In genomic region chr6:162856885-162857284, GRCh38 we compare ENCODE assay signal across 1 cellular context.
TF ChIP-seq lines count a peak whose summit lies in the region.

No MANE protein-coding gene starts in this region.

TF ChIP-seq in HepG2, 621 proteins besides CTCF, POLR2A, EP300 and RAD21 (continued from another document):
- TF ChIP-seq SOX5 (CRISPR knock-in tag; IDR thresholded peaks at IDR 0.05; ENCODE audit: borderline replicate concordance) (peak; percentile 39; the same call in 1 of the 2 replicates), KDM2A (CRISPR knock-in tag; IDR thresholded peaks at IDR 0.05; ENCODE audit: borderline replicate concordance, low read depth) (no peak), CAMTA2 (CRISPR knock-in tag; IDR thresholded peaks at IDR 0.05; ENCODE audit: borderline replicate concordance) (no peak), BRCA1 (CRISPR knock-in tag; IDR thresholded peaks at IDR 0.05) (no peak), THAP9 (CRISPR knock-in tag; IDR thresholded peaks at IDR 0.05; ENCODE audit: borderline replicate concordance) (no peak), ZNF530 (CRISPR knock-in tag; IDR thresholded peaks at IDR 0.05; ENCODE audit: low read depth) (no peak), TBX2 (CRISPR knock-in tag; IDR thresholded peaks at IDR 0.05; ENCODE audit: borderline replicate concordance) (0 out of 2 replicates have a peak, but pooled peaks have one; percentile 17), ZNF704 (CRISPR knock-in tag; IDR thresholded peaks at IDR 0.05; ENCODE audit: borderline replicate concordance) (no peak), RBM22 (optimal IDR thresholded peaks at IDR 0.05; ENCODE audit: low read length) (no peak), ATF1 (CRISPR knock-in tag; IDR thresholded peaks at IDR 0.05) (no peak), PRPF4 (IDR thresholded peaks at IDR 0.05; ENCODE audit: low read depth, low read length, poor library complexity, severe bottlenecking) (no peak), FOXO1 (CRISPR knock-in tag; IDR thresholded peaks at IDR 0.05) (0 out of 2 replicates have a peak, but pooled peaks have one; percentile 25), ZNF281 (CRISPR knock-in tag; IDR thresholded peaks at IDR 0.05; ENCODE audit: borderline replicate concordance) (peak; percentile 75), ZNF124 (CRISPR knock-in tag; IDR thresholded peaks at IDR 0.05) (0 out of 2 replicates have a peak, but pooled peaks have one; percentile 25), ZNF432 (CRISPR knock-in tag; IDR thresholded peaks at IDR 0.05; ENCODE audit: borderline replicate concordance) (no peak), HNF4A (CRISPR knock-in tag; IDR thresholded peaks at IDR 0.05) (no peak), LRRFIP1 (CRISPR knock-in tag; conservative IDR thresholded peaks at IDR 0.05) (no peak), ASH2L (IDR thresholded peaks at IDR 0.05; ENCODE audit: insufficient read length, low read depth, low read length) (no peak), ZNF605 (CRISPR knock-in tag; IDR thresholded peaks at IDR 0.05) (no peak), BCL6 (CRISPR knock-in tag; IDR thresholded peaks at IDR 0.05) (0 out of 2 replicates have a peak, but pooled peaks have one; percentile 19), ARID3A (IDR thresholded peaks at IDR 0.05; ENCODE audit: low read depth, low read length) (0 out of 2 replicates have a peak, but pooled peaks have one; percentile 20), MIXL1 (CRISPR knock-in tag; IDR thresholded peaks at IDR 0.05) (peak; percentile 60; the same call in 1 of the 2 replicates), SETDB1 (CRISPR knock-in tag; IDR thresholded peaks at IDR 0.05; ENCODE audit: borderline replicate concordance) (no peak), JUND (CRISPR knock-in tag; IDR thresholded peaks at IDR 0.05) (no peak), CHCHD3 (CRISPR knock-in tag; IDR thresholded peaks at IDR 0.05) (no peak), ZNF468 (CRISPR knock-in tag; IDR thresholded peaks at IDR 0.05) (no peak), LBX2 (CRISPR knock-in tag; IDR thresholded peaks at IDR 0.05; ENCODE audit: borderline replicate concordance) (no peak), ZNF207 (IDR thresholded peaks at IDR 0.05; ENCODE audit: borderline replicate concordance) (no peak), NFKB2 (CRISPR knock-in tag; IDR thresholded peaks at IDR 0.05; ENCODE audit: borderline replicate concordance) (no peak), ZNF280B (CRISPR knock-in tag; IDR thresholded peaks at IDR 0.05; ENCODE audit: borderline replicate concordance) (no peak)
